8 cellular contexts compared by ENCODE assay signal in the genomic region with DNA sequence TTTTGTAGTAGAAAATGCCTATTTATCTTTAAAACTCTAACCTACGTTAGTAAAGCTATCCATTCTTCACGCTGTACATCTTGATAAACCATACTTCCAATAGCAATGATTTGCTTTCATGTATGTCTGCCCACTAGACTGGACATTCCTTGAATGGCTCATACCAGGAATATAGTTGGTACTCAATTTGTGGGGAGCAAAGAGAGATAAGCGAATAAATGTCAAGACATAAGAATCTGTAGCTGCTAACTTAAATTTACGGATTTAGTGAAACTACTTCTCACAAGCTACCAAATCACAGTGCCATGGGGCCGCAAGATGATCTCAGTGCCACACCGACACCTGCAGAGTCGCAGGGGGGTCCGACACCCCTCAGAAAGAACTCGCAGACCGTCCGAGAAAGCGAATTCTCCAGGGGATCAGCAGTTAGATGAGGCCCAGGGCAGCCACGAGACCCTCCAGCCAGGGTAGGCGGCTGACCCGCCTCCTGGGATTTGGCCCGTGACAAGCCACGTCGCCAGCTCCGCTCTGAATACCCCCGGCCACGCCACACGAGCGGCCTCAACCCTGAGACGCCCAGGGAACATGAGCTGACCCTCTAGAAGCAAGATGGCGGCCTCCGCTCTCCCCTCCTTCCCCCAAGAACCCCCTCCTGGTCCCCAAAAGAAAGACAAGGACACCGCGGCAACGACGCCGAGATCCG. TPM values are rescaled to one million over a fixed set of nuclear protein-coding genes. Genes with fewer than 3 reads are reported as not detected.
DNase-seq lines count a peak whose midpoint lies in the region; ATAC-seq and TF ChIP-seq lines count a peak whose summit lies in the region.

No MANE protein-coding gene starts in this region.

- TF ChIP-seq POLR2A in esophagus muscularis mucosa (IDR thresholded peaks at IDR 0.05; ENCODE audit: low read depth): no peak

- 25% methylated on average over 24 of the region's 32 CpGs for WGBS in esophagus muscularis mucosa

- H3K36me3 ChIP-seq in esophagus muscularis mucosa: no peaks in the 10 kb centered on the region

- intact Hi-C loops in esophagus muscularis mucosa (cut with DNase I): loop anchor here (2.0 to 5.0 kb wide), 2 partner anchors 110 to 330 kb away; a partner anchor contains a TSS

- no peaks in the 10 kb centered on the region for H3K27me3 ChIP-seq in esophagus muscularis mucosa

- TF ChIP-seq CTCF in GM12875 (IDR thresholded peaks at IDR 0.05; ENCODE audit: borderline replicate concordance, insufficient read depth, low read depth, low read length) (no peak), esophagus muscularis mucosa (IDR thresholded peaks at IDR 0.05) (no peak), omental fat pad (IDR thresholded peaks at IDR 0.05) (no peak)

- peak; percentile 75 for DNase-seq in SK-MEL-5 (ENCODE audit: low read depth, low spot score)
- DNase-seq in esophagus muscularis mucosa (ENCODE audit: extremely low spot score): no peak
- no peak for DNase-seq in omental fat pad (ENCODE audit: low spot score)
- no peak for DNase-seq in DMS 273 (lab: John Stamatoyannopoulos, UW; ENCODE audit: unreplicated experiment)
- no peak for DNase-seq in NCI-H2029 treated with DMSO at 0.1 percent for 48 hours (lab: John Stamatoyannopoulos, UW)
- DNase-seq in DMS114 treated with DMSO at 0.1 percent for 48 hours (lab: John Stamatoyannopoulos, UW; ENCODE audit: unreplicated experiment): no peak

- ATAC-seq in HG02588 (IDR thresholded peaks at IDR 0.05; ENCODE audit: unreplicated experiment): peak; percentile 25
- peak; percentile 27 for ATAC-seq in omental fat pad (ENCODE audit: low FRiP score)

- in situ Hi-C loops in SK-MEL-5 (cut with HindIII; ENCODE audit: low pct_unique_long_range_greater_than_20kb, low sequenced_read_pairs): no loop called here

- H3K4me1 ChIP-seq in esophagus muscularis mucosa: peaks cover 25 to 40% (median 38%) of the 10 kb centered on the region in 4 donors

- H3K9me3 ChIP-seq in esophagus muscularis mucosa: no peaks in the 10 kb centered on the region

- H3K27ac ChIP-seq in esophagus muscularis mucosa (replicated peaks in 1 of 4): peak overlapping the region; percentile 87 to 90 (median 88)

- no peak for TF ChIP-seq EP300 in esophagus muscularis mucosa (IDR thresholded peaks at IDR 0.05)

- H3K4me3 ChIP-seq in GM12875 (ENCODE audit: low read depth, low read length): peak overlapping the region; percentile 95
- peak overlapping the region; percentile 83 to 98 (median 92) for H3K4me3 ChIP-seq in esophagus muscularis mucosa

RNA-seq across cellular contexts. Expression of a gene that starts 0.6 kb away (rescaled TPM):
- 17.6 and 20.3 TPM in 2 replicates for total RNA-seq in SK-MEL-5 (2014; rRNA removed; shearing (Covaris generic))
- 35.7 and 37.7 TPM in 2 replicates for polyA plus RNA-seq in SK-MEL-5 (2015; cell fraction: cytosol; rRNA removed)
- 11.8 and 23.2 TPM in 2 replicates for polyA plus RNA-seq in SK-MEL-5 (2015; cell fraction: nucleus; rRNA removed)
- total RNA-seq in esophagus muscularis mucosa (10 to 100 TPM; 12.3 to 25.1 (median 19.6) TPM), omental fat pad (10 to 100 TPM; 14.0 to 26.8 (median 17.9) TPM)

RNA-seq across cellular contexts. Expression of a gene that starts 56.6 kb away (rescaled TPM):
- 50.5 and 51.5 TPM in 2 replicates for total RNA-seq in SK-MEL-5 (2014; rRNA removed; shearing (Covaris generic))
- 21.5 and 28.6 TPM in 2 replicates for polyA plus RNA-seq in SK-MEL-5 (2015; cell fraction: cytosol; rRNA removed)
- 52.1 and 63.2 TPM in 2 replicates for polyA plus RNA-seq in SK-MEL-5 (2015; cell fraction: nucleus; rRNA removed)
- total RNA-seq in esophagus muscularis mucosa (10 to 100 TPM; 13.3 to 18.5 (median 17.0) TPM), omental fat pad (10 to 100 TPM; 11.8 to 18.8 (median 16.6) TPM)
